In genomic region chr1:237817277-237817676, GRCh38 we compare ENCODE assay signal across 2 cellular contexts.
TF ChIP-seq lines count a peak whose summit lies in the region.

No MANE protein-coding gene starts in this region.

TF ChIP-seq in IMR-90, 13 proteins besides CTCF, POLR2A, EP300 and RAD21 (continued from another document):
- no peak for TF ChIP-seq ELK1 (IDR thresholded peaks at IDR 0.05; ENCODE audit: borderline replicate concordance, low read depth, low read length)
- TF ChIP-seq RCOR1 (IDR thresholded peaks at IDR 0.05; ENCODE audit: insufficient replicate concordance, low read length) = no peak
- no peak for TF ChIP-seq NFE2L2 (IDR thresholded peaks at IDR 0.05; ENCODE audit: low read depth, low read length)
- TF ChIP-seq CHD1 (IDR thresholded peaks at IDR 0.05; ENCODE audit: low read depth, low read length) = no peak
- TF ChIP-seq MAZ (IDR thresholded peaks at IDR 0.05; ENCODE audit: borderline replicate concordance, low read depth, low read length) = no peak

TF ChIP-seq in GM23338, 12 proteins besides CTCF, POLR2A, EP300 and RAD21 (continued from another document):
- TF ChIP-seq ZNF462 (CRISPR knock-in tag; IDR thresholded peaks at IDR 0.05) (no peak), STAT1 (IDR thresholded peaks at IDR 0.05; ENCODE audit: unreplicated experiment) (no peak), ZNF114 (CRISPR knock-in tag; IDR thresholded peaks at IDR 0.05) (no peak)
